In the genomic region with DNA sequence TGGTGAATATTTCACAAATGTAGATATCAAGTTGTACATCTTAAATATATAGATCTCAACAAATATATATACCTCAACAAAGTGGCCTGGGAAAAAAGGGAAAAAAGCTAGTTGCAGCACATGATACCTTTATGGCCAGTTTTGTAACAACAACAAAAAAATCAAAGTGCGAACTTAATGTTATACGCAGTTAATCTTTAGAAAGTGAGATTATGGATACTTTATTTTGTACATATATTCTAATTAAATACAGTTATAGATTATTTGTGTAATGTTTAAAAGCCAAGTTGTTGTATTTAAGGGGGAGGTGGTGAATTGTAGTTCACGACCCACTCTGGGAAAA, we compare ENCODE assay signal across 8 cellular contexts. TPM values are rescaled to one million over a fixed set of nuclear protein-coding genes. Genes with fewer than 3 reads are reported as not detected.
DNase-seq lines count a peak whose midpoint lies in the region; ATAC-seq, FAIRE-seq and TF ChIP-seq lines count a peak whose summit lies in the region.

No MANE protein-coding gene starts in this region.

- peaks cover 14% of the 10 kb centered on the region for H4K20me1 ChIP-seq in astrocyte (ENCODE audit: insufficient read depth, low read length)

- peak overlapping the region; percentile 87 for H3K4me2 ChIP-seq in astrocyte (ENCODE audit: low read length)

- DNase-seq in activated naive CD4-positive, alpha-beta T cell (lab: John Stamatoyannopoulos, UW) = no peak
- DNase-seq in astrocyte (ENCODE audit: low read depth) (no peak), memory B cell (ENCODE audit: low spot score in 2 of 2) (no peak), upper lobe of left lung (no peak), NCI-H524 treated with DMSO at 0.1 percent for 48 hours (lab: John Stamatoyannopoulos, UW) (no peak)
- DNase-seq in stimulated activated naive CD8-positive, alpha-beta T cell treated with anti-CD3 and anti-CD28 coated beads, Interleukin-15, Interleukin-2, amounts not matched to agents 100 U/mL and 50 U/mL, for 24 hours = no peak

- peaks cover 39% of the 10 kb centered on the region for H3K4me1 Mint-ChIP-seq in activated naive CD4-positive, alpha-beta T cell treated with anti-CD3 and anti-CD28 coated beads, Interleukin-2, amount 50 U/mL, for 24 hours
- no peaks in the 10 kb centered on the region for H3K4me1 Mint-ChIP-seq in astrocyte (ENCODE audit: low read depth, unreplicated experiment)
- H3K4me1 Mint-ChIP-seq in memory B cell = peaks cover 11% of the 10 kb centered on the region

- peaks cover 29% of the 10 kb centered on the region for H3K79me2 ChIP-seq in astrocyte (ENCODE audit: insufficient read depth, low read length)

- no peak overlapping the region for H3K9ac ChIP-seq in astrocyte (ENCODE audit: low read length)

- peak overlapping the region; percentile 99 for H2AFZ ChIP-seq in astrocyte (ENCODE audit: low read depth, low read length)

- H3K27ac Mint-ChIP-seq in activated naive CD4-positive, alpha-beta T cell treated with anti-CD3 and anti-CD28 coated beads, Interleukin-2, amount 50 U/mL, for 24 hours = no peak overlapping the region
- H3K27ac Mint-ChIP-seq in astrocyte (ENCODE audit: unreplicated experiment) (no peak overlapping the region), memory B cell (no peak overlapping the region)

- H3K27me3 Mint-ChIP-seq in activated naive CD4-positive, alpha-beta T cell treated with anti-CD3 and anti-CD28 coated beads, Interleukin-2, amount 50 U/mL, for 24 hours = no peaks in the 10 kb centered on the region
- H3K27me3 Mint-ChIP-seq in astrocyte (ENCODE audit: low read depth, unreplicated experiment) (peaks cover 10% of the 10 kb centered on the region), memory B cell (no peaks in the 10 kb centered on the region)

- H3K4me3 ChIP-seq in astrocyte (ENCODE audit: insufficient read depth, low read depth, low read length) (peak overlapping the region; percentile 85), upper lobe of left lung (peak overlapping the region in 3 of 4 donors; percentile 83 to 99 (median 98))

- H3K9me3 ChIP-seq in astrocyte (ENCODE audit: insufficient read depth, low read depth, low read length) (peaks cover 5% of the 10 kb centered on the region), upper lobe of left lung (peaks cover 5 to 10% (median 7%) of the 10 kb centered on the region in 4 donors)

- no peak for TF ChIP-seq EP300 in upper lobe of left lung (IDR thresholded peaks at IDR 0.05)

- H3K4me3 Mint-ChIP-seq in activated naive CD4-positive, alpha-beta T cell treated with anti-CD3 and anti-CD28 coated beads, Interleukin-2, amount 50 U/mL, for 24 hours = peak overlapping the region; percentile 66
- H3K4me3 Mint-ChIP-seq in astrocyte (ENCODE audit: unreplicated experiment) (peak overlapping the region; percentile 78), memory B cell (peak overlapping the region; percentile 91)

- H3K9me3 Mint-ChIP-seq in activated naive CD4-positive, alpha-beta T cell treated with anti-CD3 and anti-CD28 coated beads, Interleukin-2, amount 50 U/mL, for 24 hours = peaks cover 10% of the 10 kb centered on the region
- H3K9me3 Mint-ChIP-seq in astrocyte (ENCODE audit: unreplicated experiment) (peaks cover 16% of the 10 kb centered on the region), memory B cell (peaks cover 17% of the 10 kb centered on the region)

- no peaks in the 10 kb centered on the region for H3K36me3 ChIP-seq in astrocyte (ENCODE audit: insufficient read depth, low read length)
- H3K36me3 ChIP-seq in upper lobe of left lung = peaks cover 0 to 5% (median 0%) of the 10 kb centered on the region in 4 donors

- no peak for FAIRE-seq in astrocyte (lab: Jason Lieb, UNC)

- TF ChIP-seq POLR2A in upper lobe of left lung (IDR thresholded peaks at IDR 0.05) = no peak

- 62% methylated on average over 3 of the region's 3 CpGs for WGBS in upper lobe of left lung, 2 donors

- H3K27ac ChIP-seq in astrocyte (ENCODE audit: low read depth, low read length) = no peak overlapping the region
- peak overlapping the region in 2 of 4 donors; percentile 91 to 96 for H3K27ac ChIP-seq in upper lobe of left lung

- H3K27me3 ChIP-seq in astrocyte (ENCODE audit: insufficient read depth, low read length) (no peaks in the 10 kb centered on the region), upper lobe of left lung (no peaks in the 10 kb centered on the region)

- ATAC-seq in memory B cell (ENCODE audit: low read depth) (no peak), upper lobe of left lung (ENCODE audit: low FRiP score in 2 of 2) (no peak), GM21717 (IDR thresholded peaks at IDR 0.05; ENCODE audit: unreplicated experiment) (no peak)
- no peak for ATAC-seq in stimulated activated naive CD8-positive, alpha-beta T cell treated with anti-CD3 and anti-CD28 coated beads, Interleukin-15, Interleukin-2, amounts not matched to agents 100 U/mL and 50 U/mL, for 24 hours

- H3K36me3 Mint-ChIP-seq in activated naive CD4-positive, alpha-beta T cell treated with anti-CD3 and anti-CD28 coated beads, Interleukin-2, amount 50 U/mL, for 24 hours = peaks cover 20% of the 10 kb centered on the region
- peaks cover 5% of the 10 kb centered on the region for H3K36me3 Mint-ChIP-seq in astrocyte (ENCODE audit: low read depth, unreplicated experiment)
- H3K36me3 Mint-ChIP-seq in memory B cell = peaks cover 20% of the 10 kb centered on the region

- TF ChIP-seq CTCF in astrocyte (IDR thresholded peaks at IDR 0.05; ENCODE audit: insufficient read depth, low read depth, low read length) (no peak), upper lobe of left lung (IDR thresholded peaks at IDR 0.05) (no peak)

- no peaks in the 10 kb centered on the region for H3K4me1 ChIP-seq in astrocyte (ENCODE audit: insufficient read depth, low read length)
- peaks cover 0 to 10% (median 6%) of the 10 kb centered on the region in 4 donors for H3K4me1 ChIP-seq in upper lobe of left lung

RNA-seq across cellular contexts. Expression of gene ZFP1, which starts 0.4 kb away (rescaled TPM):
- 8.2 and 9.3 TPM in 2 replicates for total RNA-seq in astrocyte
- 10 to 100 TPM in 1 of 6 donors, 1 to 10 TPM in 5; 4.2 to 10.8 (median 7.0) TPM for total RNA-seq in upper lobe of left lung

RNA-seq across cellular contexts. Expression of gene LDHD, which starts 31.4 kb away (rescaled TPM):
- total RNA-seq in astrocyte (not detected in 2 replicates), upper lobe of left lung (10 to 100 TPM in 5 of 6 donors, 1 to 10 TPM in 1; 7.8 to 35.6 (median 16.8) TPM)

RNA-seq across cellular contexts. Expression of gene CTRB2, which starts 59.0 kb away (rescaled TPM):
- 0.43 TPM in 1 of 2 replicates, not detected in the other for total RNA-seq in astrocyte
- total RNA-seq in upper lobe of left lung = 10 to 100 TPM in 1 of 6 donors, 1 to 10 TPM in 1, not detected in 4; 9.8 to 15.9 TPM
